Comparison of ENCODE assay signal across 19 cellular contexts in genomic region chr6:37913210-37913609, GRCh38.
DNase-seq lines count a peak whose midpoint lies in the region; ATAC-seq and TF ChIP-seq lines count a peak whose summit lies in the region.
"Had no signal": no experiment of that assay in that cellular context is flagged by ENCODE, and none has a peak within 500 bp of the region (broad histone marks: within the 10 kb centered on the region; RNA-seq: fewer than 3 reads in every experiment).

No MANE protein-coding gene starts in this region.

- DNase-seq in SK-N-SH (no peak), GM23248 (peak; percentile 51), adipocyte (ENCODE audit: low read depth) (peak; percentile 32), fibroblast of villous mesenchyme (ENCODE audit: low read depth) (peak; percentile 13), KBM-7 (no peak), colonic mucosa (no peak)
- DNase-seq: activated CD4-positive, alpha-beta T cell treated with anti-CD3 and anti-CD28 coated beads for 48 hours; DND-41; effector memory CD8-positive, alpha-beta T cell; kidney glomerular epithelial cell; NCI-H1417; NCI-H526; retina; stimulated activated CD4-positive, alpha-beta T cell treated with anti-CD3 and anti-CD28 coated beads, Interleukin-12 subunit alpha, Interleukin-12 subunit beta, amount 100 ng/mL, for 4 hours; upper lobe of right lung had no signal

- intact Hi-C loops in colonic mucosa (cut with DNase I), result no loop called here

- TF ChIP-seq CTCF in SK-N-SH (IDR thresholded peaks at IDR 0.05) (no peak), fibroblast of villous mesenchyme (IDR thresholded peaks at IDR 0.05; ENCODE audit: insufficient read depth, low read depth, low read length) (no peak), colonic mucosa (IDR thresholded peaks at IDR 0.05) (no peak)

- WGBS in SK-N-SH (ENCODE audit: low lambda C conversion rate), result 97% methylated on average over 1 of the region's 1 CpG
- WGBS in GM23248 (ENCODE audit: low coverage in 1 of 2, low lambda C conversion rate in 2 of 2, missing lambda C conversion rate in 2 of 2), 2 experiments, result 89 to 95% methylated on average over 1 of the region's 1 CpG

- no peak for TF ChIP-seq RAD21 in SK-N-SH (IDR thresholded peaks at IDR 0.05; ENCODE audit: low read length)

- no peaks in the 10 kb centered on the region for H3K27me3 ChIP-seq in SK-N-SH (ENCODE audit: insufficient read depth)
- no peaks in the 10 kb centered on the region for H3K27me3 ChIP-seq in GM23248 (replicated peaks; ENCODE audit: insufficient read depth)
- no peaks in the 10 kb centered on the region for H3K27me3 ChIP-seq in adipocyte (replicated peaks; ENCODE audit: control insufficient read depth, insufficient read depth, low read length)
- no peaks in the 10 kb centered on the region for H3K27me3 ChIP-seq in colonic mucosa
- H3K27me3 ChIP-seq: upper lobe of right lung had no signal

- no peak overlapping the region for H3K4me3 ChIP-seq in SK-N-SH (ENCODE audit: low read depth in 2 of 2, low read length in 1 of 2)
- H3K4me3 ChIP-seq in GM23248, result no peak overlapping the region
- no peak overlapping the region for H3K4me3 ChIP-seq in adipocyte (ENCODE audit: low read length)
- no peak overlapping the region for H3K4me3 ChIP-seq in fibroblast of villous mesenchyme (ENCODE audit: low read depth, low read length)
- H3K4me3 ChIP-seq in colonic mucosa, result no peak overlapping the region
- H3K4me3 ChIP-seq: upper lobe of right lung had no signal

- H2AFZ ChIP-seq in SK-N-SH (ENCODE audit: low read depth), result no peak overlapping the region
- no peak overlapping the region for H2AFZ ChIP-seq in GM23248

- no peak overlapping the region for H3K9ac ChIP-seq in SK-N-SH
- H3K9ac ChIP-seq in GM23248, result no peak overlapping the region
- H3K9ac ChIP-seq in adipocyte (ENCODE audit: low read length), result no peak overlapping the region
- H3K9ac ChIP-seq in colonic mucosa (ENCODE audit: low read depth in 2 of 2, low read length in 2 of 2), result no peak overlapping the region

- H3K4me1 ChIP-seq in SK-N-SH (ENCODE audit: control insufficient read depth in 1 of 2, insufficient read depth in 2 of 2, low read depth in 1 of 2, low read length in 1 of 2), result peaks cover 0 to 7% of the 10 kb centered on the region in 2 experiments; a peak in 1 of 4 replicates
- peaks cover 14% of the 10 kb centered on the region; the same call in 1 of the 2 replicates for H3K4me1 ChIP-seq in GM23248 (ENCODE audit: insufficient read depth)
- H3K4me1 ChIP-seq in adipocyte (ENCODE audit: control insufficient read depth, insufficient read depth, low read length), result peaks cover 3% of the 10 kb centered on the region
- peaks cover 4% of the 10 kb centered on the region for H3K4me1 ChIP-seq in colonic mucosa

- H3K36me3 ChIP-seq in SK-N-SH (replicated peaks in 1 of 2; ENCODE audit: control insufficient read depth in 1 of 2, insufficient read depth in 2 of 2, low read length in 1 of 2), result peaks cover 2 to 13% of the 10 kb centered on the region in 2 experiments
- H3K36me3 ChIP-seq in GM23248 (ENCODE audit: low read depth), result 0 out of 2 replicates have a peak, but pooled peaks cover 12% of the 10 kb centered on the region
- peaks cover 7% of the 10 kb centered on the region for H3K36me3 ChIP-seq in adipocyte (ENCODE audit: control insufficient read depth, insufficient read depth, low read length, severe bottlenecking)
- H3K36me3 ChIP-seq in colonic mucosa, result no peaks in the 10 kb centered on the region
- H3K36me3 ChIP-seq: upper lobe of right lung had no signal

- H3K9me2 ChIP-seq in SK-N-SH (no peaks in the 10 kb centered on the region), GM23248 (ENCODE audit: insufficient read depth) (no peaks in the 10 kb centered on the region)

- H3K9me3 ChIP-seq in SK-N-SH (no peaks in the 10 kb centered on the region), GM23248 (ENCODE audit: low read depth) (no peaks in the 10 kb centered on the region), adipocyte (ENCODE audit: control insufficient read depth, low read length) (no peaks in the 10 kb centered on the region), colonic mucosa (no peaks in the 10 kb centered on the region)
- H3K9me3 ChIP-seq: upper lobe of right lung had no signal

- TF ChIP-seq EP300 in SK-N-SH (IDR thresholded peaks at IDR 0.05; ENCODE audit: borderline replicate concordance in 1 of 2, low read depth in 1 of 2, low read length in 1 of 2), result no peak

- CTCF ChIA-PET in SK-N-SH (lab: Yijun Ruan, JAX), result interaction anchor here (1.6 kb wide), 1 partner anchor 10 kb away, joined by 3 read pairs; no protein-coding TSS in a partner anchor

- in situ Hi-C loops in GM23248 (cut with MboI) (no loop called here), KBM-7 (cut with MboI; ENCODE audit: low pct_unique_long_range_greater_than_20kb, low sequenced_read_pairs) (no loop called here)

- POLR2A ChIA-PET in SK-N-SH (lab: Yijun Ruan, JAX), result no interaction called here

- ATAC-seq in SK-N-SH treated with all-trans-retinoic acid at 6 μM for 48 hours, result no peak
- no peak for ATAC-seq in GM19351 (IDR thresholded peaks at IDR 0.05; ENCODE audit: unreplicated experiment)
- ATAC-seq: effector memory CD8-positive, alpha-beta T cell; HCT116; upper lobe of right lung had no signal

- H3F3A ChIP-seq in SK-N-SH (replicated peaks; ENCODE audit: insufficient read depth) (peaks cover 10% of the 10 kb centered on the region), GM23248 (ENCODE audit: insufficient read depth) (0 out of 2 replicates have a peak, but pooled peaks cover 5% of the 10 kb centered on the region)

- H3K4me2 ChIP-seq in SK-N-SH (no peak overlapping the region), GM23248 (ENCODE audit: unreplicated experiment) (no peak overlapping the region)

- H4K20me1 ChIP-seq in SK-N-SH (ENCODE audit: insufficient read depth) (peaks cover 96% of the 10 kb centered on the region), GM23248 (ENCODE audit: insufficient read depth) (peaks cover 53% of the 10 kb centered on the region)

- H3K27ac ChIP-seq in SK-N-SH (ENCODE audit: low read depth in 2 of 2, low read length in 1 of 2) (peak overlapping the region in 1 of 2 experiments; percentile 35; a peak in 1 of 4 replicates), GM23248 (peak overlapping the region; percentile 27; the same call in 1 of the 2 replicates), colonic mucosa (no peak overlapping the region)
- H3K27ac ChIP-seq: 22Rv1, upper lobe of right lung had no signal

- H3K79me2 ChIP-seq in SK-N-SH (ENCODE audit: insufficient read depth), result peaks cover 99% of the 10 kb centered on the region
- H3K79me2 ChIP-seq in GM23248 (ENCODE audit: insufficient read depth), result peaks cover 100% of the 10 kb centered on the region

TF ChIP-seq in SK-N-SH, 30 proteins besides CTCF, POLR2A, EP300 and RAD21:
- TF ChIP-seq NRF1 (IDR thresholded peaks at IDR 0.05; ENCODE audit: low read depth, low read length), result no peak
- no peak for TF ChIP-seq RFX5 (IDR thresholded peaks at IDR 0.05; ENCODE audit: low read length)
- peak; percentile 26; the same call in 1 of the 2 replicates for TF ChIP-seq FOSL2 (IDR thresholded peaks at IDR 0.05; ENCODE audit: borderline replicate concordance, low read depth)
- no peak for TF ChIP-seq RXRA (IDR thresholded peaks at IDR 0.05; ENCODE audit: borderline replicate concordance, low read depth)
- no peak for TF ChIP-seq MEF2A (IDR thresholded peaks at IDR 0.05; ENCODE audit: borderline replicate concordance, low read depth)

TF ChIP-seq in SK-N-SH treated with all-trans-retinoic acid at 6 μM for 48 hours, 23 proteins besides CTCF, POLR2A, EP300 and RAD21 (continues in another document):
- TF ChIP-seq TCF4 (CRISPR knock-in tag; IDR thresholded peaks at IDR 0.05; ENCODE audit: borderline replicate concordance), result no peak
- no peak for TF ChIP-seq ESRRG (CRISPR knock-in tag; IDR thresholded peaks at IDR 0.05)
- no peak for TF ChIP-seq CSRNP3 (CRISPR knock-in tag; IDR thresholded peaks at IDR 0.05)
- no peak for TF ChIP-seq TOX (CRISPR knock-in tag; IDR thresholded peaks at IDR 0.05; ENCODE audit: borderline replicate concordance)
- TF ChIP-seq ZC3H10 (CRISPR knock-in tag; IDR thresholded peaks at IDR 0.05), result no peak
- TF ChIP-seq ZNF70 (CRISPR knock-in tag; IDR thresholded peaks at IDR 0.05), result no peak
- no peak for TF ChIP-seq TSHZ2 (CRISPR knock-in tag; IDR thresholded peaks at IDR 0.05)
- no peak for TF ChIP-seq ZFP3 (CRISPR knock-in tag; IDR thresholded peaks at IDR 0.05)
- TF ChIP-seq CSDC2 (CRISPR knock-in tag; IDR thresholded peaks at IDR 0.05), result no peak
- TF ChIP-seq OSR1 (CRISPR knock-in tag; IDR thresholded peaks at IDR 0.05), result no peak

Comparison
In these comparisons a context has a peak if more than half of its experiments do, and no peak if none do; other contexts are left out.
1. DNase-seq: peak in GM23248 (single experiment), adipocyte (single experiment) and fibroblast of villous mesenchyme (single experiment); none in SK-N-SH (single experiment), KBM-7 (single experiment) and colonic mucosa (single experiment).